ENCODE assay signal across 9 cellular contexts in the genomic region with DNA sequence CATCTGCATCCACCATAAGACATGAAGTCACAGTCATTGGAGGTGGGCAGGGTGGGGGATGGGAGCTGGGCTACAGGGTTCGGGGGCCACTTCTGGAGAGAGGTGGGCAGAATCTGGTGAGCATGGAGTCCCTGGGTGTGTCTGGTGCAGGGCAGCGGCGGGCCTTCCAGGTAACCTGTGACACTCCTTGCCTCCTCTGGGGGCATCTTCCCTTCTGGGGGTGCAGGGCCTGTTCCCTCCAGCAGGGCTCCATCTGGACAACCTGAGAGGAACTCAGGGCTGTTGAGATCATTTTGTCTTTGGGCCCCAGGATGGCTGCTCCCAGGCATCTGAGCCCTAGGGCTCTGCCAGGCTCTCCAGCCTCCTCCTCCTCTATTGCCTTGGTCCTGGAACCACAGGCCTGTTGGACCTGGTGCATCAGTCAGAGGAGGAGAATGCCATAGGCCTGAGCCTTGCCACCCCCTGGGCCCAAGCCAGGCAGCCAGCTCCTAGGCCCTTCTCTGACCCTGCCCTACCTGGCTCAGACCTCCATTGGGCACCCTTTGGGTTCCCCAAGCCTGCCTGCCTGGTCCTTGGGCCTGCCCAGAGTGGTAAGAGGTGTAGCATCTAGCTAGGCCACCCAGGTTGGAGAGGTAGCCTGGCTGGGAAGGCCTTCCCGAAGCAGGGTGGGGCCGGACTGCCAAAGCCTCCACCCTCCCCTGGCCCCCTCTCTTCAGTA. TPM values are rescaled to one million over a fixed set of nuclear protein-coding genes. Genes with fewer than 3 reads are reported as not detected.
A peak's percentile ranks its signal among the peaks of the same experiment; 100 is the strongest.
DNase-seq lines count a peak whose midpoint lies in the region; ATAC-seq and TF ChIP-seq lines count a peak whose summit lies in the region.
"Had no signal": no experiment of that assay in that cellular context is flagged by ENCODE, and none has a peak within 500 bp of the region (broad histone marks: within the 10 kb centered on the region; RNA-seq: fewer than 3 reads in every experiment).

No MANE protein-coding gene starts in this region.

- H3K36me3 ChIP-seq in mesenchymal stem cell (ENCODE audit: control insufficient read depth in 1 of 2, insufficient read depth in 2 of 2, low read depth in 1 of 2, low read length in 2 of 2), result peaks cover 0 to 72% of the 10 kb centered on the region in 2 experiments

- no peak overlapping the region for H4K8ac ChIP-seq in mesenchymal stem cell (ENCODE audit: low read length)

- peaks cover 0 to 34% of the 10 kb centered on the region in 2 experiments for H3K27me3 ChIP-seq in mesenchymal stem cell (ENCODE audit: control insufficient read depth in 1 of 2, insufficient read depth in 1 of 2, low read length in 2 of 2)

- 90% methylated on average over 3 of the region's 5 CpGs for WGBS in mesenchymal stem cell

- H3K27ac ChIP-seq in angular gyrus (ENCODE audit: low read depth, low read length) (peak overlapping the region; percentile 57), mesenchymal stem cell (ENCODE audit: low read length, poor library complexity, severe bottlenecking) (no peak overlapping the region)

- H3K4me2 ChIP-seq in mesenchymal stem cell (ENCODE audit: low read length, poor library complexity, severe bottlenecking), result no peak overlapping the region

- H4K91ac ChIP-seq in mesenchymal stem cell (ENCODE audit: low read length), result no peak overlapping the region

- no peak overlapping the region for H2AK5ac ChIP-seq in mesenchymal stem cell (ENCODE audit: low read length, severe bottlenecking)

- H3K4me1 ChIP-seq in mesenchymal stem cell (ENCODE audit: control insufficient read depth, insufficient read depth, low read depth, low read length), result peaks cover 31% of the 10 kb centered on the region

- ATAC-seq in HG03460 (IDR thresholded peaks at IDR 0.05; ENCODE audit: unreplicated experiment) (no peak), HG03045 (IDR thresholded peaks at IDR 0.05; ENCODE audit: unreplicated experiment) (no peak), GM21576 (IDR thresholded peaks at IDR 0.05; ENCODE audit: unreplicated experiment) (no peak), HG03159 (IDR thresholded peaks at IDR 0.05; ENCODE audit: unreplicated experiment) (no peak)

- H2BK5ac ChIP-seq in mesenchymal stem cell (ENCODE audit: low read depth, low read length, poor library complexity, severe bottlenecking), result no peak overlapping the region

- DNase-seq in AG09319 (ENCODE audit: extremely low read depth, low read depth), result no peak
- no peak for DNase-seq in GM20000 (ENCODE audit: low spot score)
- no peak for DNase-seq in mesenchymal stem cell
- DNase-seq: hippocampal formation had no signal

- no peak overlapping the region for H2BK12ac ChIP-seq in mesenchymal stem cell (ENCODE audit: low read length in 2 of 2)

- no peak overlapping the region for H3K14ac ChIP-seq in mesenchymal stem cell (ENCODE audit: low read length in 2 of 2)

- H2AFZ ChIP-seq in mesenchymal stem cell (ENCODE audit: low read depth, low read length), result no peak overlapping the region

- H3K23ac ChIP-seq in mesenchymal stem cell (ENCODE audit: low read length in 2 of 2), result no peak overlapping the region

- no peaks in the 10 kb centered on the region for H3K9me3 ChIP-seq in mesenchymal stem cell (ENCODE audit: control insufficient read depth, low read length)

- no peak overlapping the region for H3K4ac ChIP-seq in mesenchymal stem cell (ENCODE audit: low read depth in 1 of 2, low read length in 2 of 2)

- H3K79me1 ChIP-seq in mesenchymal stem cell (replicated peaks; ENCODE audit: low read length, poor library complexity, severe bottlenecking), result no peaks in the 10 kb centered on the region

- no peak overlapping the region for H2BK120ac ChIP-seq in mesenchymal stem cell (ENCODE audit: low read depth, low read length)

- peak overlapping the region; percentile 57 for H3K9ac ChIP-seq in mesenchymal stem cell (ENCODE audit: low read length)

- H2BK15ac ChIP-seq in mesenchymal stem cell (ENCODE audit: low read depth, poor library complexity, severe bottlenecking), result no peak overlapping the region

- TF ChIP-seq CTCF in AG09319 (IDR thresholded peaks at IDR 0.05; ENCODE audit: low read depth, low read length) (peak; percentile 29), GM20000 (IDR thresholded peaks at IDR 0.05; ENCODE audit: extremely low read depth, missing control alignments) (peak; percentile 14)

- no peak overlapping the region for H3K4me3 ChIP-seq in mesenchymal stem cell (ENCODE audit: insufficient read depth in 1 of 2, low read depth in 1 of 2, low read length in 2 of 2)

- no peak overlapping the region for H3K18ac ChIP-seq in mesenchymal stem cell (ENCODE audit: low read depth in 1 of 2, low read length in 2 of 2)

RNA-seq across cellular contexts. Expression of a gene that starts 13.4 kb away (rescaled TPM):
- 0.68 TPM for polyA plus RNA-seq in mesenchymal stem cell (2013, experiment 1 of 2)
- polyA plus RNA-seq in mesenchymal stem cell (2013, experiment 2 of 2), result 0.79 TPM

RNA-seq across cellular contexts. Expression of a gene that starts 27.2 kb away (rescaled TPM):
- polyA plus RNA-seq in mesenchymal stem cell (2013, experiment 1 of 2), result 20.0 TPM
- 16.9 TPM for polyA plus RNA-seq in mesenchymal stem cell (2013, experiment 2 of 2)

RNA-seq across cellular contexts. Expression of a gene that starts 28.8 kb away (rescaled TPM):
- polyA plus RNA-seq in mesenchymal stem cell (2013, experiment 1 of 2), result 82.1 TPM
- polyA plus RNA-seq in mesenchymal stem cell (2013, experiment 2 of 2), result 85.0 TPM
